Comparison of ENCODE assay signal across 9 cellular contexts in genomic region chr1:20487236-20487590, GRCh38. TPM values are rescaled to one million over a fixed set of nuclear protein-coding genes. Genes with fewer than 3 reads are reported as not detected.
DNase-seq lines count a peak whose midpoint lies in the region; ATAC-seq lines count a peak whose summit lies in the region.
"Had no signal": no experiment of that assay in that cellular context is flagged by ENCODE, and none has a peak within 500 bp of the region (broad histone marks: within the 10 kb centered on the region; RNA-seq: fewer than 3 reads in every experiment).

No MANE protein-coding gene starts in this region.

- H2AFZ ChIP-seq in neuron (ENCODE audit: low read depth, low read length), result no peak overlapping the region

- ATAC-seq in HG03175 (IDR thresholded peaks at IDR 0.05; ENCODE audit: unreplicated experiment), result no peak

- DNase-seq in DMS 273 treated with DMSO at 0.1 percent for 48 hours (lab: John Stamatoyannopoulos, UW), result peak; percentile 63
- DNase-seq in NCI-H82 treated with DMSO at 0.1 percent for 48 hours (lab: John Stamatoyannopoulos, UW; ENCODE audit: unreplicated experiment), result peak; percentile 58
- DNase-seq in HAP-1 (ENCODE audit: low spot score in 2 of 2), result no peak
- no peak for DNase-seq in central memory CD4-positive, alpha-beta T cell
- DNase-seq in mesenteric fat pad (ENCODE audit: low spot score), result no peak
- DNase-seq: stimulated activated CD8-positive, alpha-beta memory T cell treated with anti-CD3 and anti-CD28 coated beads, Interleukin-4, amount 100 ng/mL, for 48 hours had no signal

- H3K9ac ChIP-seq in endocrine pancreas (ENCODE audit: control insufficient read depth, insufficient read depth, low read length), result peak overlapping the region; percentile 62

- H3K36me3 ChIP-seq in endocrine pancreas (ENCODE audit: control insufficient read depth, insufficient read depth, low read length), result no peaks in the 10 kb centered on the region
- no peaks in the 10 kb centered on the region for H3K36me3 ChIP-seq in neuron (ENCODE audit: insufficient read depth, low read length)
- no peaks in the 10 kb centered on the region for H3K36me3 ChIP-seq in HAP-1 (replicated peaks)

- H3K4me3 ChIP-seq in endocrine pancreas (ENCODE audit: control insufficient read depth, insufficient read depth, low read length) (no peak overlapping the region), neuron (ENCODE audit: low read length) (peak overlapping the region; percentile 60), HAP-1 (no peak overlapping the region)

- H3K9me3 ChIP-seq in endocrine pancreas (ENCODE audit: control insufficient read depth, low read length) (no peaks in the 10 kb centered on the region), neuron (ENCODE audit: low read length) (no peaks in the 10 kb centered on the region), HAP-1 (no peaks in the 10 kb centered on the region)

- peaks cover 6% of the 10 kb centered on the region for H3K4me1 ChIP-seq in endocrine pancreas (ENCODE audit: control insufficient read depth, insufficient read depth, low read length)
- peaks cover 19% of the 10 kb centered on the region for H3K4me1 ChIP-seq in neuron (ENCODE audit: insufficient read depth, low read length)
- H3K4me1 ChIP-seq in HAP-1, result no peaks in the 10 kb centered on the region

- no peaks in the 10 kb centered on the region for H3K27me3 ChIP-seq in endocrine pancreas (ENCODE audit: control insufficient read depth, insufficient read depth, low read length)
- no peaks in the 10 kb centered on the region for H3K27me3 ChIP-seq in neuron (ENCODE audit: insufficient read depth, low read length)
- H3K27me3 ChIP-seq in HAP-1 (ENCODE audit: low read depth), result peaks cover 11% of the 10 kb centered on the region; the same call in 1 of the 2 replicates

- in situ Hi-C loops in HAP-1 (cut with MboI; ENCODE audit: low sequenced_read_pairs), result no loop called here

RNA-seq across cellular contexts. Expression of gene CAMK2N1, which starts 1.2 kb away (rescaled TPM):
- 13.6 TPM for total RNA-seq in mesenteric fat pad

RNA-seq across cellular contexts. Expression of gene MUL1, which starts 20.7 kb away (rescaled TPM):
- total RNA-seq in mesenteric fat pad, result 26.8 TPM

Comparison
In these comparisons a context has a peak if more than half of its experiments do, and no peak if none do; other contexts are left out.
1. DNase-seq: peak in DMS 273 treated with DMSO at 0.1 percent for 48 hours (single experiment) and NCI-H82 treated with DMSO at 0.1 percent for 48 hours (single experiment); none in HAP-1 (0 of 2), central memory CD4-positive, alpha-beta T cell (single experiment) and mesenteric fat pad (single experiment).